ENCODE assay signal across 28 cellular contexts in the genomic region with DNA sequence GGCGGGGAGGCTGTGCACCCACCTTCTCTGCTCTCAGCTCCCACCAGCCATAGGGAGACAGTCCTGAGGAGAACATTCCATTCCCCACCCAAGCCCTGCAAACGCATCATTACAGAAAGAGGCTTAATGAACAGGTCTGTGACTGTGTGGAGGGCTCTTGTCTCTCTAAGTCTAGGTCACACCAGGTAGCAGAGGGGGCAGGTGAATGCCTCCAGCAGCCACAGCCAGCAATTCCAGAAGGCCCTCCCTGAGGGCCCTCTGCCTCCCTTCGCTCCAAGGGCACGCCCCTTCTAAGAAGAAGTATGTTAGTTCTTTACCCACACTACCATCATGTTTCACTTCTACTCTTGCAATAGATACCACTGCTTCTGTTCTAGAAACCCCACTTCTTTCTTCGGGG.
"Had no signal": no experiment of that assay in that cellular context is flagged by ENCODE, and none has a peak within 500 bp of the region (broad histone marks: within the 10 kb centered on the region; RNA-seq: fewer than 3 reads in every experiment).

No MANE protein-coding gene starts in this region.

- H3K27me3 ChIP-seq: brain microvascular endothelial cell, dorsolateral prefrontal cortex, gastroesophageal sphincter, hepatocyte, sigmoid colon, suprapubic skin, tibial artery had no signal

- H3K27ac Mint-ChIP-seq: activated T-cell treated with anti-CD3 and anti-CD28 coated beads, Interleukin-2, amount 50 U/mL, for 24 hours; stimulated activated memory B cell treated with anti-CD40 and anti-IgM and Interleukin-4, amounts not matched to agents 10 μg/mL and 1 μg/mL and 100 μg/mL, for 72 hours had no signal

- H3K4me1 ChIP-seq: gastroesophageal sphincter, tibial artery had no signal

- H3K27ac ChIP-seq: brain microvascular endothelial cell, coronary artery, dorsolateral prefrontal cortex, gastroesophageal sphincter, hepatocyte, parathyroid adenoma, psoas muscle, sigmoid colon, suprapubic skin, tibial artery had no signal

- H3K4me3 ChIP-seq: coronary artery, dorsolateral prefrontal cortex, gastroesophageal sphincter, hepatocyte, psoas muscle, sigmoid colon, suprapubic skin, tibial artery had no signal

- H3K4me3 Mint-ChIP-seq: activated T-cell treated with anti-CD3 and anti-CD28 coated beads, Interleukin-2, amount 50 U/mL, for 24 hours; activated T-helper 17 cell treated with anti-CD3 and anti-CD28 coated beads, Interleukin-2, amount 50 U/mL, for 72 hours; naive thymus-derived CD8-positive, alpha-beta T cell; neural crest cell; stimulated activated memory B cell treated with anti-CD40 and anti-IgM and Interleukin-4, amounts not matched to agents 10 μg/mL and 1 μg/mL and 100 μg/mL, for 72 hours had no signal

- DNase-seq: activated CD4-positive, alpha-beta T cell treated with anti-CD3 and anti-CD28 coated beads for 4 hours; activated CD4-positive, alpha-beta T cell treated with anti-CD3 and anti-CD28 coated beads, Interleukin-2, amount 50 U/mL, for 48 hours; activated CD8-positive, alpha-beta memory T cell treated with anti-CD3 and anti-CD28 coated beads, Interleukin-2, amount 50 U/mL, for 48 hours; activated gamma-delta T cell treated with Interleukin-2 at 50 U/mL for 16 hours; activated naive CD4-positive, alpha-beta T cell treated with anti-CD3 and anti-CD28 coated beads, Interleukin-2, amount 50 U/mL, for 16 hours; activated T-cell treated with anti-CD3 and anti-CD28 coated beads, Interleukin-2, amount 50 U/mL, for 24 hours; amniotic stem cell; brain microvascular endothelial cell; dorsolateral prefrontal cortex; effector memory CD4-positive, alpha-beta T cell; islet precursor cell; left ventricle myocardium superior; mammary epithelial cell; midbrain; naive thymus-derived CD8-positive, alpha-beta T cell; psoas muscle; sigmoid colon; small intestine; stimulated activated CD4-positive, alpha-beta T cell treated with anti-CD3 and anti-CD28 coated beads, Interleukin-4, amount 100 ng/mL, for 24 hours; tibial artery had no signal

- H3K36me3 ChIP-seq: brain microvascular endothelial cell, suprapubic skin had no signal

- H3K27me3 Mint-ChIP-seq: activated T-cell treated with anti-CD3 and anti-CD28 coated beads, Interleukin-2, amount 50 U/mL, for 24 hours; activated T-helper 17 cell treated with anti-CD3 and anti-CD28 coated beads, Interleukin-2, amount 50 U/mL, for 72 hours; naive thymus-derived CD8-positive, alpha-beta T cell; stimulated activated memory B cell treated with anti-CD40 and anti-IgM and Interleukin-4, amounts not matched to agents 10 μg/mL and 1 μg/mL and 100 μg/mL, for 72 hours had no signal

- ATAC-seq: activated T-helper 17 cell treated with anti-CD3 and anti-CD28 coated beads, Interleukin-2, amount 50 U/mL, for 72 hours; gastroesophageal sphincter; naive thymus-derived CD8-positive, alpha-beta T cell; psoas muscle; stimulated activated memory B cell treated with anti-CD40 and anti-IgM and Interleukin-4, amounts not matched to agents 10 μg/mL and 1 μg/mL and 100 μg/mL, for 72 hours had no signal

- H3K4me1 Mint-ChIP-seq: stimulated activated memory B cell treated with anti-CD40 and anti-IgM and Interleukin-4, amounts not matched to agents 10 μg/mL and 1 μg/mL and 100 μg/mL, for 72 hours had no signal

- H3K9me3 ChIP-seq: psoas muscle, tibial artery had no signal
